ENCODE assay signal across 28 cellular contexts in genomic region chr5:44150075-44150723, GRCh38.
"Had no signal": no experiment of that assay in that cellular context is flagged by ENCODE, and none has a peak within 500 bp of the region (broad histone marks: within the 10 kb centered on the region; RNA-seq: fewer than 3 reads in every experiment).

No MANE protein-coding gene starts in this region.

- H3K4me1 ChIP-seq: colonic mucosa, esophagus muscularis mucosa, esophagus squamous epithelium, foreskin keratinocyte, gastrocnemius medialis, gastroesophageal sphincter, heart left ventricle, heart right ventricle had no signal

- DNase-seq: colonic mucosa; cortex of kidney; dermis blood vessel endothelial cell; dorsolateral prefrontal cortex; effector CD4-positive, alpha-beta T cell; effector CD8-positive, alpha-beta T cell; effector memory CD4-positive, alpha-beta T cell; effector memory CD8-positive, alpha-beta T cell; endodermal cell; erythroblast; esophagus squamous epithelium; foreskin fibroblast; foreskin keratinocyte; foreskin melanocyte; gastrocnemius medialis; glutamatergic neuron; head of caudate nucleus; heart left ventricle; heart right ventricle had no signal

- H3K27me3 ChIP-seq: colonic mucosa, dorsolateral prefrontal cortex, esophagus muscularis mucosa, esophagus squamous epithelium, foreskin keratinocyte, gastrocnemius medialis, gastroesophageal sphincter, heart left ventricle, heart right ventricle had no signal

- ATAC-seq: effector memory CD8-positive, alpha-beta T cell; esophagus mucosa; foreskin keratinocyte; gastrocnemius medialis; gastroesophageal sphincter; heart left ventricle; heart right ventricle had no signal

- H3K9me3 ChIP-seq: colonic mucosa, gastrocnemius medialis had no signal

- H3K36me3 ChIP-seq: colonic mucosa, esophagus muscularis mucosa, esophagus squamous epithelium, gastrocnemius medialis, gastroesophageal sphincter, heart left ventricle, heart right ventricle had no signal

- H3K4me3 ChIP-seq: colonic mucosa, coronary artery, dorsolateral prefrontal cortex, esophagus muscularis mucosa, esophagus squamous epithelium, gastrocnemius medialis, gastroesophageal sphincter, heart left ventricle, heart right ventricle had no signal

- H3K27ac ChIP-seq: colonic mucosa, coronary artery, dorsolateral prefrontal cortex, epithelial cell of prostate, esophagus muscularis mucosa, esophagus squamous epithelium, foreskin keratinocyte, gastrocnemius medialis, gastroesophageal sphincter, heart left ventricle, heart right ventricle had no signal

- FAIRE-seq: colon, endometrium, endothelial cell of umbilical vein, frontal cortex had no signal
